ENCODE assay signal across 10 cellular contexts in genomic region chr22:43903033-43903432, GRCh38. TPM values are rescaled to one million over a fixed set of nuclear protein-coding genes. Genes with fewer than 3 reads are reported as not detected.
DNase-seq lines count a peak whose midpoint lies in the region; TF ChIP-seq lines count a peak whose summit lies in the region.
"Not testable (repeated sequence)": the region's sequence is repeated elsewhere in the genome, so short reads cannot be mapped to it uniquely, and the experiment has no call there.
"Had no signal": no experiment of that assay in that cellular context is flagged by ENCODE, and none has a peak within 500 bp of the region (broad histone marks: within the 10 kb centered on the region; RNA-seq: fewer than 3 reads in every experiment).

No MANE protein-coding gene starts in this region.

- not testable (repeated sequence) for H3K4me3 Mint-ChIP-seq in MCF 10A (ENCODE audit: unreplicated experiment); neural progenitor cell

- not testable (repeated sequence) for H3F3A ChIP-seq in neural progenitor cell (ENCODE audit: low read depth)

- not testable (repeated sequence) for H3K4me1 Mint-ChIP-seq in MCF 10A (ENCODE audit: insufficient read depth, unreplicated experiment)
- peaks cover 10% of the 10 kb centered on the region for H3K4me1 Mint-ChIP-seq in neural progenitor cell

- H3K4me2 ChIP-seq in fibroblast of lung (ENCODE audit: extremely low read depth, insufficient read depth, low read length); neural progenitor cell: not testable (repeated sequence)

- not testable (repeated sequence) for H3K9me3 ChIP-seq in HEK293 (ENCODE audit: control insufficient read depth, insufficient read depth, low read depth, low read length); SJSA1 (replicated peaks); fibroblast of lung (ENCODE audit: control insufficient read depth, insufficient read depth, low read depth, low read length); neural progenitor cell (ENCODE audit: low read depth)

- not testable (repeated sequence) for H3K4me1 ChIP-seq in ACC112 (ENCODE audit: control insufficient read depth, insufficient read depth, low read length, unreplicated experiment); HEK293 (ENCODE audit: control insufficient read depth, insufficient read depth, low read length); neural progenitor cell
- H3K4me1 ChIP-seq in SJSA1 (replicated peaks) = peaks cover 19% of the 10 kb centered on the region
- H3K4me1 ChIP-seq in fibroblast of lung (ENCODE audit: control insufficient read depth, extremely low read depth, insufficient read depth, low read length) = peaks cover 14% of the 10 kb centered on the region

- H3K36me3 ChIP-seq in ACC112 (ENCODE audit: insufficient read depth, low read length); HEK293 (ENCODE audit: control insufficient read depth in 2 of 2, insufficient read depth in 1 of 2, low read length in 2 of 2); SJSA1; fibroblast of lung (ENCODE audit: control insufficient read depth, insufficient read depth, low read length); neural progenitor cell: not testable (repeated sequence)

- POLR2A ChIA-PET in HEK293 (lab: Yijun Ruan, JAX) = not testable (repeated sequence)
- POLR2A ChIA-PET in MCF 10A (lab: Yijun Ruan, JAX) = interaction anchor here (0.7 to 2.3 kb wide), 2 partner anchors 12 to 21 kb away, joined by 3 to 6 read pairs; partner anchors contain the start of gene PNPLA3

- H3K79me2 ChIP-seq in ACC112 (ENCODE audit: control insufficient read depth, insufficient read depth, low read length, unreplicated experiment); fibroblast of lung (ENCODE audit: control insufficient read depth, insufficient read depth, low read length); neural progenitor cell (ENCODE audit: low read depth): not testable (repeated sequence)

- H3K9me3 Mint-ChIP-seq in MCF 10A (ENCODE audit: unreplicated experiment); neural progenitor cell: not testable (repeated sequence)

- intact Hi-C loops in MCF 10A (cut with micrococcal nuclease) = loop anchor here (10.0 kb wide), 1 partner anchor 628 kb away; no protein-coding TSS in a partner anchor

- not testable (repeated sequence) for H3K9ac ChIP-seq in fibroblast of lung (ENCODE audit: insufficient read depth, low read length); neural progenitor cell

- H3K27ac Mint-ChIP-seq in MCF 10A (ENCODE audit: low read depth, unreplicated experiment) (peak overlapping the region; percentile 54), neural progenitor cell (peak overlapping the region; percentile 21)

- CTCF ChIA-PET in HEK293 (lab: Yijun Ruan, JAX) (interaction anchor here (0.5 to 8.6 kb wide), 7 partner anchors 19 to 833 kb away, joined by 3 to 87 read pairs (median 3); no protein-coding TSS in a partner anchor), MCF 10A (lab: Yijun Ruan, JAX) (interaction anchor here (0.6 to 1.8 kb wide), 10 partner anchors 11 to 664 kb away, joined by 3 to 7 read pairs (median 4); no protein-coding TSS in a partner anchor)

- H3K36me3 Mint-ChIP-seq in MCF 10A (ENCODE audit: insufficient read depth, unreplicated experiment); neural progenitor cell: not testable (repeated sequence)

- not testable (repeated sequence) for H4K20me1 ChIP-seq in fibroblast of lung (ENCODE audit: control insufficient read depth, extremely low read depth, insufficient read depth, low read length); neural progenitor cell (ENCODE audit: low read depth)

- not testable (repeated sequence) for H3K4me3 ChIP-seq in ACC112 (ENCODE audit: low read depth, low read length); HEK293 (ENCODE audit: low read depth, low read length); SJSA1; fibroblast of lung (replicated peaks in 1 of 4; ENCODE audit: control extremely low read depth in 1 of 4, insufficient read depth in 1 of 4, low read depth in 3 of 4, low read length in 4 of 4); neural progenitor cell

- BruUV-seq in MCF 10A (replicated peaks; lab: Mats Ljungman, UMichigan) = not testable (repeated sequence)

- H3K27ac ChIP-seq in ACC112 (ENCODE audit: low read depth, low read length) = peak overlapping the region; percentile 41; the same call in 1 of the 2 replicates
- H3K27ac ChIP-seq in HEK293 (ENCODE audit: extremely low read depth, low read depth, low read length); neural progenitor cell: not testable (repeated sequence)
- peak overlapping the region; percentile 72 for H3K27ac ChIP-seq in SJSA1
- H3K27ac ChIP-seq in fibroblast of lung (ENCODE audit: insufficient read depth, low read length) = peak overlapping the region; percentile 22

- DNase-seq in NCI-H2171 treated with DMSO at 0.1 percent for 48 hours (lab: John Stamatoyannopoulos, UW) = peak; percentile 28
- DNase-seq in SJSA1 (ENCODE audit: low read depth in 1 of 2, low spot score in 2 of 2); MCF 10A (ENCODE audit: unreplicated experiment); neural progenitor cell (ENCODE audit: low spot score): not testable (repeated sequence)
- peak in 1 of 2 donors; percentile 21 for DNase-seq in fibroblast of lung (ENCODE audit: low read depth in 2 of 2)

- not testable (repeated sequence) for H3K27me3 ChIP-seq in ACC112 (ENCODE audit: insufficient read depth, low read length); SJSA1 (replicated peaks); fibroblast of lung (ENCODE audit: control insufficient read depth, insufficient read depth, low read length); neural progenitor cell

- H3K27me3 Mint-ChIP-seq in MCF 10A (ENCODE audit: insufficient read depth, unreplicated experiment); neural progenitor cell (ENCODE audit: insufficient read depth, low read depth): not testable (repeated sequence)

- not testable (repeated sequence) for TF ChIP-seq CTCF in HEK293 (tag by site-specific recombination; IDR thresholded peaks at IDR 0.05); MCF 10A (IDR thresholded peaks at IDR 0.05; ENCODE audit: unreplicated experiment); fibroblast of lung (conservative IDR thresholded peaks at IDR 0.05 in 1 of 2, IDR thresholded peaks at IDR 0.05 in 1 of 2; ENCODE audit: low read depth in 1 of 2, low read length in 2 of 2); neural progenitor cell (IDR thresholded peaks at IDR 0.05)

- not testable (repeated sequence) for H2AFZ ChIP-seq in ACC112 (ENCODE audit: low read length, unreplicated experiment); fibroblast of lung (ENCODE audit: low read length); neural progenitor cell (replicated peaks)

TF ChIP-seq in HEK293, 187 proteins besides CTCF, POLR2A, EP300 and RAD21:
- TF ChIP-seq, protein P1, sequence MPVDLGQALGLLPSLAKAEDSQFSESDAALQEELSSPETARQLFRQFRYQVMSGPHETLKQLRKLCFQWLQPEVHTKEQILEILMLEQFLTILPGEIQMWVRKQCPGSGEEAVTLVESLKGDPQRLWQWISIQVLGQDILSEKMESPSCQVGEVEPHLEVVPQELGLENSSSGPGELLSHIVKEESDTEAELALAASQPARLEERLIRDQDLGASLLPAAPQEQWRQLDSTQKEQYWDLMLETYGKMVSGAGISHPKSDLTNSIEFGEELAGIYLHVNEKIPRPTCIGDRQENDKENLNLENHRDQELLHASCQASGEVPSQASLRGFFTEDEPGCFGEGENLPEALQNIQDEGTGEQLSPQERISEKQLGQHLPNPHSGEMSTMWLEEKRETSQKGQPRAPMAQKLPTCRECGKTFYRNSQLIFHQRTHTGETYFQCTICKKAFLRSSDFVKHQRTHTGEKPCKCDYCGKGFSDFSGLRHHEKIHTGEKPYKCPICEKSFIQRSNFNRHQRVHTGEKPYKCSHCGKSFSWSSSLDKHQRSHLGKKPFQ (tag by site-specific recombination; IDR thresholded peaks at IDR 0.05) = 0 out of 2 replicates have a peak, but pooled peaks have one; percentile 20
- TF ChIP-seq KLF1 (tag by site-specific recombination; IDR thresholded peaks at IDR 0.05) = peak; percentile 35

RNA-seq across cellular contexts. Expression of gene PNPLA5, which starts 11.2 kb away (rescaled TPM):
- total RNA-seq in SJSA1 (2014; rRNA removed; shearing (Covaris generic)) = not detected in 2 replicates
- total RNA-seq in MCF 10A (2022) = not detected in 2 replicates
- total RNA-seq in fibroblast of lung = under 0.01 and 0.33 TPM in 2 replicates
- polyA plus RNA-seq in fibroblast of lung = 0.06 TPM in 1 of 2 replicates, not detected in the other
- polyA plus RNA-seq in fibroblast of lung (2012) = 0.08 TPM in 1 of 2 replicates, not detected in the other
- not detected in 2 replicates for polyA minus RNA-seq in fibroblast of lung (ENCODE audit: low replicate concordance)
- 0.11 and 0.22 TPM in 2 replicates for total RNA-seq in neural progenitor cell (ENCODE audit: low replicate concordance)
- total RNA-seq: CD8-positive, alpha-beta T cell had no signal
- polyA plus RNA-seq: BJ, CD14-positive monocyte had no signal

RNA-seq across cellular contexts. Expression of gene PNPLA3, which starts 20.6 kb away (rescaled TPM):
- 2.9 and 14.1 TPM in 2 replicates for total RNA-seq in SJSA1 (2014; rRNA removed; shearing (Covaris generic))
- 4.1 and 4.2 TPM in 2 replicates for total RNA-seq in MCF 10A (2022)
- 3.6 and 12.6 TPM in 2 replicates for total RNA-seq in fibroblast of lung
- polyA plus RNA-seq in fibroblast of lung = 4.6 and 6.8 TPM in 2 replicates
- 3.0 and 4.7 TPM in 2 replicates for polyA plus RNA-seq in fibroblast of lung (2012)
- polyA minus RNA-seq in fibroblast of lung (ENCODE audit: low replicate concordance) = 2.3 and 3.2 TPM in 2 replicates
- 4.8 and 9.0 TPM in 2 replicates for total RNA-seq in neural progenitor cell (ENCODE audit: low replicate concordance)
- total RNA-seq: CD8-positive, alpha-beta T cell had no signal
- polyA plus RNA-seq: CD14-positive monocyte had no signal

RNA-seq across cellular contexts. Expression of gene SULT4A1, which starts 40.7 kb away (rescaled TPM):
- not detected in 2 replicates for total RNA-seq in SJSA1 (2014; rRNA removed; shearing (Covaris generic))
- total RNA-seq in MCF 10A (2022) (not detected in 2 replicates), fibroblast of lung (under 0.01 and 0.50 TPM in 2 replicates), neural progenitor cell (ENCODE audit: low replicate concordance) (14.2 and 15.7 TPM in 2 replicates)
- polyA plus RNA-seq in fibroblast of lung = 0.09 and 0.16 TPM in 2 replicates
- 0.08 TPM in 1 of 2 replicates, not detected in the other for polyA plus RNA-seq in fibroblast of lung (2012)
- not detected in 2 replicates for polyA minus RNA-seq in fibroblast of lung (ENCODE audit: low replicate concordance)
- total RNA-seq: CD8-positive, alpha-beta T cell had no signal
- polyA plus RNA-seq: CD14-positive monocyte had no signal

RNA-seq across cellular contexts. Expression of gene SAMM50, which starts 52.2 kb away (rescaled TPM):
- 39.8 and 46.3 TPM in 2 replicates for total RNA-seq in SJSA1 (2014; rRNA removed; shearing (Covaris generic))
- 26.1 and 29.5 TPM in 2 replicates for total RNA-seq in MCF 10A (2022)
- total RNA-seq in fibroblast of lung = 32.9 TPM in 2 replicates
- polyA plus RNA-seq in fibroblast of lung = 45.7 and 63.6 TPM in 2 replicates
- polyA plus RNA-seq in fibroblast of lung (2012) = 52.7 and 70.5 TPM in 2 replicates
- polyA minus RNA-seq in fibroblast of lung (ENCODE audit: low replicate concordance) = 26.4 and 34.5 TPM in 2 replicates
- 45.5 and 48.5 TPM in 2 replicates for total RNA-seq in neural progenitor cell (ENCODE audit: low replicate concordance)

Comparison
In these comparisons a context has a peak if more than half of its experiments do, and no peak if none do; other contexts are left out.
1. RNA of gene SULT4A1, which starts 40.7 kb away (total RNA-seq): 14.2 to 15.7 TPM in neural progenitor cell; under 0.01 to 0.50 TPM in fibroblast of lung, not detected in SJSA1 and not detected in MCF 10A; every median in the first group is over 10 times any median in the second.